Comparison of ENCODE assay signal across 1 cellular context in genomic region chr16:19744670-19745069, GRCh38.
TF ChIP-seq lines count a peak whose summit lies in the region.

No MANE protein-coding gene starts in this region.

TF ChIP-seq in A549, 52 proteins besides CTCF, POLR2A, EP300 and RAD21 (continued from another document):
- no peak for TF ChIP-seq MAX (IDR thresholded peaks at IDR 0.05)
- TF ChIP-seq ZSCAN20 (CRISPR knock-in tag; IDR thresholded peaks at IDR 0.05): no peak
- TF ChIP-seq HMGXB4 (CRISPR knock-in tag; IDR thresholded peaks at IDR 0.05; ENCODE audit: borderline replicate concordance): no peak
- TF ChIP-seq ZFP36 (IDR thresholded peaks at IDR 0.05; ENCODE audit: borderline replicate concordance, partially characterized antibody): no peak
- TF ChIP-seq TP53 (CRISPR knock-in tag; IDR thresholded peaks at IDR 0.05): no peak
- TF ChIP-seq JUNB (IDR thresholded peaks at IDR 0.05): no peak
- no peak for TF ChIP-seq HES2 (IDR thresholded peaks at IDR 0.05)
- TF ChIP-seq RCOR1 (IDR thresholded peaks at IDR 0.05; ENCODE audit: low read depth, low read length): no peak
- TF ChIP-seq RNF2 (IDR thresholded peaks at IDR 0.05; ENCODE audit: borderline replicate concordance, low read depth): no peak
- TF ChIP-seq PHF8 (IDR thresholded peaks at IDR 0.05; ENCODE audit: borderline replicate concordance, low read depth): no peak
- TF ChIP-seq ZC3H11A (IDR thresholded peaks at IDR 0.05): no peak
